ENCODE assay signal across 8 cellular contexts in genomic region chr7:66099551-66100407, GRCh38. TPM values are rescaled to one million over a fixed set of nuclear protein-coding genes. Genes with fewer than 3 reads are reported as not detected.
A peak's percentile ranks its signal among the peaks of the same experiment; 100 is the strongest.
DNase-seq lines count a peak whose midpoint lies in the region; ATAC-seq lines count a peak whose summit lies in the region.

No MANE protein-coding gene starts in this region.

- in situ Hi-C loops in SK-MEL-5 (cut with HindIII; ENCODE audit: low pct_unique_long_range_greater_than_20kb, low sequenced_read_pairs): no loop called here

- DNase-seq in DMS79 treated with DMSO at 0.1 percent for 48 hours (lab: John Stamatoyannopoulos, UW): peak; percentile 75
- DNase-seq in Kasumi-1 (lab: John Stamatoyannopoulos, UW): peak; percentile 88 to 89
- peak; percentile 68 for DNase-seq in SK-MEL-5 (ENCODE audit: low read depth, low spot score)
- DNase-seq in amygdala (lab: John Stamatoyannopoulos, UW): peak in 51 of 56 donors; percentile 3 to 89 (median 42)
- peak; percentile 52 for DNase-seq in left ventricle myocardium superior
- peak; percentile 45 for DNase-seq in putamen (ENCODE audit: low spot score)
- no peak for DNase-seq in mesenteric fat pad (ENCODE audit: low spot score)

- intact Hi-C loops in left ventricle myocardium superior (cut with micrococcal nuclease): no loop called here

- ATAC-seq in GM21737 (IDR thresholded peaks at IDR 0.05; ENCODE audit: unreplicated experiment): peak; percentile 73
- ATAC-seq in left ventricle myocardium superior: peak; percentile 96

RNA-seq across cellular contexts. Expression of gene CRCP, which starts 14.9 kb away (rescaled TPM):
- total RNA-seq in SK-MEL-5 (2014; rRNA removed; shearing (Covaris generic)): 38.3 and 45.4 TPM in 2 replicates
- polyA plus RNA-seq in SK-MEL-5 (2015; cell fraction: cytosol; rRNA removed): 37.2 and 45.4 TPM in 2 replicates
- 14.8 and 23.5 TPM in 2 replicates for polyA plus RNA-seq in SK-MEL-5 (2015; cell fraction: nucleus; rRNA removed)
- total RNA-seq in left ventricle myocardium superior: 22.5 TPM
- total RNA-seq in mesenteric fat pad: 29.1 TPM

RNA-seq across cellular contexts. Expression of gene ASL, which starts 24.2 kb away (rescaled TPM):
- total RNA-seq in SK-MEL-5 (2014; rRNA removed; shearing (Covaris generic)): 28.0 and 31.8 TPM in 2 replicates
- 26.4 and 30.7 TPM in 2 replicates for polyA plus RNA-seq in SK-MEL-5 (2015; cell fraction: cytosol; rRNA removed)
- 80.4 and 83.7 TPM in 2 replicates for polyA plus RNA-seq in SK-MEL-5 (2015; cell fraction: nucleus; rRNA removed)
- total RNA-seq in left ventricle myocardium superior (10.6 TPM), mesenteric fat pad (24.3 TPM)
